19 cellular contexts compared by ENCODE assay signal in genomic region chr2:155689791-155690190, GRCh38.
A peak's percentile ranks its signal among the peaks of the same experiment; 100 is the strongest.
DNase-seq lines count a peak whose midpoint lies in the region; ATAC-seq and FAIRE-seq lines count a peak whose summit lies in the region.
"Had no signal": no experiment of that assay in that cellular context is flagged by ENCODE, and none has a peak within 500 bp of the region (broad histone marks: within the 10 kb centered on the region; RNA-seq: fewer than 3 reads in every experiment).

No MANE protein-coding gene starts in this region.

- H3K27me3 ChIP-seq in MG63 = no peaks in the 10 kb centered on the region

- FAIRE-seq in frontal cortex (lab: Jason Lieb, UNC) = peak; percentile 76

- DNase-seq in Ammon's horn (ENCODE audit: low spot score) (peak; percentile 66), SK-N-MC (ENCODE audit: low read depth, low spot score) (peak; percentile 24), frontal cortex (ENCODE audit: low spot score in 2 of 2) (no peak), putamen (ENCODE audit: low spot score) (peak; percentile 85), MG63 (no peak), left lobe of liver (ENCODE audit: low spot score) (no peak)
- DNase-seq: 8988T, COR-L47, DMS 273 treated with DMSO at 0.1 percent for 48 hours, GF-D8, GM23248, HCEC 1CT, NCI-H1105 treated with DMSO at 0.1 percent for 48 hours, NCI-H1694 treated with DMSO at 0.1 percent for 48 hours, NCI-H510A, NCI-H774, SHP77 had no signal

- H3K4me3 ChIP-seq in SK-N-MC (no peak overlapping the region), MG63 (no peak overlapping the region)
- H3K4me3 ChIP-seq: GM23248 had no signal

- H3K36me3 ChIP-seq in SK-N-MC (ENCODE audit: insufficient read depth, low read length) (no peaks in the 10 kb centered on the region), MG63 (no peaks in the 10 kb centered on the region)

- ATAC-seq in GM19452 (IDR thresholded peaks at IDR 0.05; ENCODE audit: unreplicated experiment) (no peak), GM19467 (IDR thresholded peaks at IDR 0.05; ENCODE audit: unreplicated experiment) (no peak), left lobe of liver (no peak)

- no peak overlapping the region for H3K27ac ChIP-seq in SK-N-MC
- H3K27ac ChIP-seq: GM23248 had no signal

- no peak overlapping the region for H3K9ac ChIP-seq in SK-N-MC (ENCODE audit: insufficient read length)
- H3K9ac ChIP-seq: GM23248 had no signal

- H3K9me3 ChIP-seq in SK-N-MC (ENCODE audit: low read depth, low read length) (no peaks in the 10 kb centered on the region), MG63 (no peaks in the 10 kb centered on the region)

Comparison
In these comparisons a context has a peak if more than half of its experiments do, and no peak if none do; other contexts are left out.
1. DNase-seq: peak in Ammon's horn (single experiment), SK-N-MC (single experiment) and putamen (single experiment); none in frontal cortex (0 of 2), MG63 (single experiment) and left lobe of liver (single experiment).